ENCODE assay signal across 9 cellular contexts in the genomic region with DNA sequence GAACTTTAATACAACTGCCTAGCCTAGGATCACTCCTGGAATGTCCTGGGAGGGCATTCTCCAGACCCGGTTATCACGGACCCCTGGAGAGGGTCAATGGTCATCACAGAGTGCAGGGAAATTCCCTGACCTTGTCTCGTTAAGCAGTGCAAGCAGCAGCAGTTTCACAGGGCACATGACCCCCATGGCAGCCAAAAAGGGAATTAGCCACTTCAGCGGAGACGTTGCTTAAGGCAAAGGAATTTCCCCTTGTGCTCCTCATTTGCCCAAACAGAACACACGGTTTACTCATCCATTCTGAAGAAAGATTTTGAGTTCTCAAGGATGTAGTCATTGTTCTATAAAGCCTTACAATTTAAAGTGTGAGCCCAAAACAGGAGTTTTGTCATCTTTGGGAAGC.
DNase-seq lines count a peak whose midpoint lies in the region; ATAC-seq and TF ChIP-seq lines count a peak whose summit lies in the region.
"Had no signal": no experiment of that assay in that cellular context is flagged by ENCODE, and none has a peak within 500 bp of the region (broad histone marks: within the 10 kb centered on the region; RNA-seq: fewer than 3 reads in every experiment).

No MANE protein-coding gene starts in this region.

- H3K27me3 Mint-ChIP-seq in CD8-positive, alpha-beta memory T cell, result peaks cover 0 to 2% of the 10 kb centered on the region in 2 donors
- no peaks in the 10 kb centered on the region for H3K27me3 Mint-ChIP-seq in stimulated activated memory B cell treated with anti-CD40 and anti-IgM and Interleukin-4, amounts not matched to agents 10 μg/mL and 1 μg/mL and 100 μg/mL, for 72 hours

- no peak overlapping the region for H3K4me3 ChIP-seq in CD8-positive, alpha-beta memory T cell (ENCODE audit: low read length)

- H3K4me1 ChIP-seq in CD8-positive, alpha-beta memory T cell (ENCODE audit: insufficient read depth, low read length), result no peaks in the 10 kb centered on the region

- intact Hi-C loops in Right ventricle myocardium superior (cut with DNase I), result loop anchor here (10.0 kb wide), 1 partner anchor 665 kb away; no protein-coding TSS in a partner anchor

- DNase-seq in ELF-1 (ENCODE audit: low read depth, low spot score), result peak; percentile 62
- DNase-seq in Right ventricle myocardium superior, result no peak
- DNase-seq in putamen (ENCODE audit: low spot score), result peak; percentile 28
- no peak for DNase-seq in NCI-H187 treated with DMSO at 0.1 percent for 48 hours (lab: John Stamatoyannopoulos, UW)
- DNase-seq in CD8-positive, alpha-beta memory T cell, result no peak
- DNase-seq: NCI-H774 had no signal

- no peak overlapping the region for H3K27ac Mint-ChIP-seq in CD8-positive, alpha-beta memory T cell
- no peak overlapping the region for H3K27ac Mint-ChIP-seq in stimulated activated memory B cell treated with anti-CD40 and anti-IgM and Interleukin-4, amounts not matched to agents 10 μg/mL and 1 μg/mL and 100 μg/mL, for 72 hours

- no peak overlapping the region for H3K4me3 Mint-ChIP-seq in CD8-positive, alpha-beta memory T cell
- no peak overlapping the region for H3K4me3 Mint-ChIP-seq in stimulated activated memory B cell treated with anti-CD40 and anti-IgM and Interleukin-4, amounts not matched to agents 10 μg/mL and 1 μg/mL and 100 μg/mL, for 72 hours

- no peaks in the 10 kb centered on the region for H3K27me3 ChIP-seq in CD8-positive, alpha-beta memory T cell (ENCODE audit: insufficient read depth, low read length, poor library complexity, severe bottlenecking)

- H3K36me3 Mint-ChIP-seq in CD8-positive, alpha-beta memory T cell, result no peaks in the 10 kb centered on the region
- H3K36me3 Mint-ChIP-seq in stimulated activated memory B cell treated with anti-CD40 and anti-IgM and Interleukin-4, amounts not matched to agents 10 μg/mL and 1 μg/mL and 100 μg/mL, for 72 hours, result no peaks in the 10 kb centered on the region

- POLR2A ChIA-PET in CD8-positive, alpha-beta memory T cell (lab: Charles Lee), result no interaction called here

- H3K9me3 ChIP-seq in CD8-positive, alpha-beta memory T cell (ENCODE audit: low read length), result no peaks in the 10 kb centered on the region

- H3K4me1 Mint-ChIP-seq in CD8-positive, alpha-beta memory T cell, result no peaks in the 10 kb centered on the region
- H3K4me1 Mint-ChIP-seq in stimulated activated memory B cell treated with anti-CD40 and anti-IgM and Interleukin-4, amounts not matched to agents 10 μg/mL and 1 μg/mL and 100 μg/mL, for 72 hours, result no peaks in the 10 kb centered on the region

- H3K9me3 Mint-ChIP-seq in CD8-positive, alpha-beta memory T cell, result no peaks in the 10 kb centered on the region
- no peaks in the 10 kb centered on the region for H3K9me3 Mint-ChIP-seq in stimulated activated memory B cell treated with anti-CD40 and anti-IgM and Interleukin-4, amounts not matched to agents 10 μg/mL and 1 μg/mL and 100 μg/mL, for 72 hours

- no peaks in the 10 kb centered on the region for H3K36me3 ChIP-seq in CD8-positive, alpha-beta memory T cell (ENCODE audit: insufficient read depth, low read length)

- CTCF ChIA-PET in CD8-positive, alpha-beta memory T cell (lab: Charles Lee), result no interaction called here

- H3K27ac ChIP-seq in CD8-positive, alpha-beta memory T cell (ENCODE audit: low read depth, low read length), result no peak overlapping the region

- ATAC-seq in SK-N-SH treated with all-trans-retinoic acid at 6 μM for 48 hours (peak; percentile 63), Right ventricle myocardium superior (ENCODE audit: poor library complexity) (peak; percentile 60), HG03469 (IDR thresholded peaks at IDR 0.05; ENCODE audit: unreplicated experiment) (no peak)
- ATAC-seq in stimulated activated memory B cell treated with anti-CD40 and anti-IgM and Interleukin-4, amounts not matched to agents 10 μg/mL and 1 μg/mL and 100 μg/mL, for 72 hours, result no peak

TF ChIP-seq in SK-N-SH treated with all-trans-retinoic acid at 6 μM for 48 hours, 23 proteins besides CTCF, POLR2A, EP300 and RAD21:
- TF ChIP-seq CREB5 (CRISPR knock-in tag; IDR thresholded peaks at IDR 0.05; ENCODE audit: low read depth) (no peak), BACH2 (CRISPR knock-in tag; IDR thresholded peaks at IDR 0.05; ENCODE audit: borderline replicate concordance) (no peak), ZNF565 (CRISPR knock-in tag; conservative IDR thresholded peaks at IDR 0.05; ENCODE audit: low read depth) (no peak), CSRNP3 (CRISPR knock-in tag; IDR thresholded peaks at IDR 0.05) (no peak), TOX (CRISPR knock-in tag; IDR thresholded peaks at IDR 0.05; ENCODE audit: borderline replicate concordance) (no peak), ARNTL (CRISPR knock-in tag; IDR thresholded peaks at IDR 0.05; ENCODE audit: borderline replicate concordance, low read depth) (no peak), ZNF70 (CRISPR knock-in tag; IDR thresholded peaks at IDR 0.05) (no peak), OSR1 (CRISPR knock-in tag; IDR thresholded peaks at IDR 0.05) (no peak), ZFP3 (CRISPR knock-in tag; IDR thresholded peaks at IDR 0.05) (no peak), PATZ1 (CRISPR knock-in tag; IDR thresholded peaks at IDR 0.05; ENCODE audit: borderline replicate concordance) (no peak), ZNF8 (CRISPR knock-in tag; IDR thresholded peaks at IDR 0.05) (no peak), CSDC2 (CRISPR knock-in tag; IDR thresholded peaks at IDR 0.05) (no peak), PPARA (CRISPR knock-in tag; IDR thresholded peaks at IDR 0.05; ENCODE audit: borderline replicate concordance) (no peak), ZFP30 (CRISPR knock-in tag; IDR thresholded peaks at IDR 0.05) (no peak), TSHZ2 (CRISPR knock-in tag; IDR thresholded peaks at IDR 0.05) (no peak)

Comparison
In these comparisons a context has a peak if more than half of its experiments do, and no peak if none do; other contexts are left out.
1. DNase-seq: peak in ELF-1 (single experiment) and putamen (single experiment); none in Right ventricle myocardium superior (single experiment), NCI-H187 treated with DMSO at 0.1 percent for 48 hours (single experiment) and CD8-positive, alpha-beta memory T cell (0 of 5).
2. ATAC-seq: peak in SK-N-SH treated with all-trans-retinoic acid at 6 μM for 48 hours (single experiment) and Right ventricle myocardium superior (single experiment); none in HG03469 (single experiment) and stimulated activated memory B cell treated with anti-CD40 and anti-IgM and Interleukin-4, amounts not matched to agents 10 μg/mL and 1 μg/mL and 100 μg/mL, for 72 hours (single experiment).